ENCODE assay signal across 17 cellular contexts in genomic region chr12:89395712-89396111, GRCh38. TPM values are rescaled to one million over a fixed set of nuclear protein-coding genes. Genes with fewer than 3 reads are reported as not detected.
DNase-seq lines count a peak whose midpoint lies in the region; ATAC-seq and TF ChIP-seq lines count a peak whose summit lies in the region.
"Had no signal": no experiment of that assay in that cellular context is flagged by ENCODE, and none has a peak within 500 bp of the region (broad histone marks: within the 10 kb centered on the region; RNA-seq: fewer than 3 reads in every experiment).

No MANE protein-coding gene starts in this region.

- H3K36me3 Mint-ChIP-seq in activated naive CD4-positive, alpha-beta T cell treated with anti-CD3 and anti-CD28 coated beads, Interleukin-2, amount 50 U/mL, for 24 hours, result no peaks in the 10 kb centered on the region
- H3K36me3 Mint-ChIP-seq in activated naive CD4-positive, alpha-beta T cell treated with anti-CD3 and anti-CD28 coated beads, Interleukin-2, amount 50 U/mL, for 72 hours, result peaks cover 0 to 12% of the 10 kb centered on the region in 2 donors
- H3K36me3 Mint-ChIP-seq in H9 (ENCODE audit: insufficient read depth in 1 of 3, low read depth in 3 of 3), result peaks cover 0 to 3% (median 0%) of the 10 kb centered on the region in 3 experiments; a peak in 2 of 7 replicates
- peaks cover 2% of the 10 kb centered on the region for H3K36me3 Mint-ChIP-seq in endothelial cell (ENCODE audit: low read depth, unreplicated experiment)
- H3K36me3 Mint-ChIP-seq in stimulated activated effector memory CD8-positive, alpha-beta T cell treated with anti-CD3 and anti-CD28 coated beads, Interleukin-12 subunit alpha, Interleukin-12 subunit beta, amount 100 ng/mL, for 72 hours, result no peaks in the 10 kb centered on the region
- peaks cover 1% of the 10 kb centered on the region for H3K36me3 Mint-ChIP-seq in activated naive CD8-positive, alpha-beta T cell treated with anti-CD3 and anti-CD28 coated beads, Interleukin-2, amount 50 U/mL, for 24 hours (ENCODE audit: low read depth)

- H3K4me1 Mint-ChIP-seq in activated naive CD4-positive, alpha-beta T cell treated with anti-CD3 and anti-CD28 coated beads, Interleukin-2, amount 50 U/mL, for 24 hours, result peaks cover 26% of the 10 kb centered on the region
- H3K4me1 Mint-ChIP-seq in H9 (peaks cover 5 to 7% of the 10 kb centered on the region in 2 experiments), endothelial cell (ENCODE audit: unreplicated experiment) (peaks cover 15% of the 10 kb centered on the region)
- H3K4me1 Mint-ChIP-seq in stimulated activated effector memory CD8-positive, alpha-beta T cell treated with anti-CD3 and anti-CD28 coated beads, Interleukin-12 subunit alpha, Interleukin-12 subunit beta, amount 100 ng/mL, for 72 hours, result peaks cover 33% of the 10 kb centered on the region
- peaks cover 26% of the 10 kb centered on the region for H3K4me1 Mint-ChIP-seq in activated naive CD8-positive, alpha-beta T cell treated with anti-CD3 and anti-CD28 coated beads, Interleukin-2, amount 50 U/mL, for 24 hours

- no peak overlapping the region for H3K56ac ChIP-seq in H9 (ENCODE audit: insufficient read length, low read depth, low read length)

- H3K4me2 ChIP-seq in H9 (ENCODE audit: insufficient read depth, insufficient read length, low read length), result no peak overlapping the region
- H3K4me2 ChIP-seq: BLaER1 treated with 17β-estradiol and CSF1 and Interleukin-3, amounts not matched to agents 10 nM and 100 nM had no signal

- H3K14ac ChIP-seq in H9 (ENCODE audit: insufficient read depth, low read length), result no peak overlapping the region

- H2AK5ac ChIP-seq in H9 (ENCODE audit: insufficient read length, low read length), result no peak overlapping the region

- no peak for DNase-seq in activated naive CD4-positive, alpha-beta T cell treated with anti-CD3 and anti-CD28 coated beads, Interleukin-2, amount 50 U/mL, for 72 hours (ENCODE audit: low spot score in 2 of 2)
- DNase-seq in H9 (no peak), endothelial cell (ENCODE audit: low spot score) (no peak), KG1 (lab: John Stamatoyannopoulos, UW) (no peak), NCI-H1930 (lab: John Stamatoyannopoulos, UW) (no peak)
- DNase-seq in stimulated activated effector memory CD8-positive, alpha-beta T cell treated with anti-CD3 and anti-CD28 coated beads, Interleukin-12 subunit alpha, Interleukin-12 subunit beta, amount 100 ng/mL, for 72 hours (ENCODE audit: low spot score in 2 of 2), result no peak
- DNase-seq in activated naive CD8-positive, alpha-beta T cell treated with anti-CD3 and anti-CD28 coated beads, Interleukin-2, amount 50 U/mL, for 24 hours, result no peak
- DNase-seq: 8988T; ACHN; Calu3; CD4-positive, alpha-beta T cell; DMS 273 treated with DMSO at 0.1 percent for 48 hours; GOT3; HCEC 1CT had no signal

- no peak overlapping the region for H3K27ac ChIP-seq in H9 (ENCODE audit: insufficient read length, low read depth, low read length)
- H3K27ac ChIP-seq: BLaER1 treated with 17β-estradiol and CSF1 and Interleukin-3, amounts not matched to agents 10 nM and 100 nM had no signal

- H3K23me2 ChIP-seq in H9 (ENCODE audit: insufficient read length, low read depth, low read length, poor library complexity, severe bottlenecking), result no peaks in the 10 kb centered on the region

- no peaks in the 10 kb centered on the region for H3K9me3 Mint-ChIP-seq in activated naive CD4-positive, alpha-beta T cell treated with anti-CD3 and anti-CD28 coated beads, Interleukin-2, amount 50 U/mL, for 24 hours
- peaks cover 0 to 8% of the 10 kb centered on the region in 2 donors for H3K9me3 Mint-ChIP-seq in activated naive CD4-positive, alpha-beta T cell treated with anti-CD3 and anti-CD28 coated beads, Interleukin-2, amount 50 U/mL, for 72 hours
- H3K9me3 Mint-ChIP-seq in H9, result no peaks in the 10 kb centered on the region; a peak in 1 of 5 replicates
- H3K9me3 Mint-ChIP-seq in endothelial cell (ENCODE audit: unreplicated experiment), result no peaks in the 10 kb centered on the region
- H3K9me3 Mint-ChIP-seq in stimulated activated effector memory CD8-positive, alpha-beta T cell treated with anti-CD3 and anti-CD28 coated beads, Interleukin-12 subunit alpha, Interleukin-12 subunit beta, amount 100 ng/mL, for 72 hours, result no peaks in the 10 kb centered on the region
- no peaks in the 10 kb centered on the region for H3K9me3 Mint-ChIP-seq in activated naive CD8-positive, alpha-beta T cell treated with anti-CD3 and anti-CD28 coated beads, Interleukin-2, amount 50 U/mL, for 24 hours
- H3K9me3 Mint-ChIP-seq: CD4-positive, alpha-beta T cell; IgD-negative memory B cell had no signal

- no peaks in the 10 kb centered on the region for H3K79me2 ChIP-seq in H9 (ENCODE audit: insufficient read depth, low read length)

- H3K9me3 ChIP-seq in H9 (ENCODE audit: control insufficient read depth, low read depth, low read length), result no peaks in the 10 kb centered on the region
- H3K9me3 ChIP-seq: BLaER1 treated with 17β-estradiol and CSF1 and Interleukin-3, amounts not matched to agents 10 nM and 100 nM had no signal

- H4K91ac ChIP-seq in H9 (ENCODE audit: insufficient read length, low read depth, low read length), result no peak overlapping the region

- no peak overlapping the region for H3K9ac ChIP-seq in H9 (ENCODE audit: extremely low read depth, insufficient read length, low read length)
- H3K9ac ChIP-seq: BLaER1 treated with 17β-estradiol and CSF1 and Interleukin-3, amounts not matched to agents 10 nM and 100 nM had no signal

- H2BK120ac ChIP-seq in H9 (ENCODE audit: low read depth, low read length, poor library complexity, severe bottlenecking), result no peak overlapping the region

- no peak overlapping the region for H2AFZ ChIP-seq in H9 (ENCODE audit: low read length)

- H2BK5ac ChIP-seq in H9 (ENCODE audit: insufficient read length, low read length), result no peak overlapping the region

- no peak overlapping the region for H2BK15ac ChIP-seq in H9 (ENCODE audit: low read depth, low read length)

- no peak overlapping the region for H3K4me3 Mint-ChIP-seq in activated naive CD4-positive, alpha-beta T cell treated with anti-CD3 and anti-CD28 coated beads, Interleukin-2, amount 50 U/mL, for 24 hours
- no peak overlapping the region for H3K4me3 Mint-ChIP-seq in H9
- no peak overlapping the region for H3K4me3 Mint-ChIP-seq in endothelial cell (ENCODE audit: unreplicated experiment)
- no peak overlapping the region for H3K4me3 Mint-ChIP-seq in stimulated activated effector memory CD8-positive, alpha-beta T cell treated with anti-CD3 and anti-CD28 coated beads, Interleukin-12 subunit alpha, Interleukin-12 subunit beta, amount 100 ng/mL, for 72 hours
- no peak overlapping the region for H3K4me3 Mint-ChIP-seq in activated naive CD8-positive, alpha-beta T cell treated with anti-CD3 and anti-CD28 coated beads, Interleukin-2, amount 50 U/mL, for 24 hours
- H3K4me3 Mint-ChIP-seq: IgD-negative memory B cell had no signal

- no peak overlapping the region for H4K5ac ChIP-seq in H9 (ENCODE audit: insufficient read length, low read depth, low read length)

- WGBS in H9 (ENCODE audit: extremely low coverage, insufficient read length, low lambda C conversion rate), result no CpG with 5 or more reads among the region's 4 CpGs

- peak overlapping the region; percentile 51 for H3K27ac Mint-ChIP-seq in activated naive CD4-positive, alpha-beta T cell treated with anti-CD3 and anti-CD28 coated beads, Interleukin-2, amount 50 U/mL, for 24 hours
- H3K27ac Mint-ChIP-seq in activated naive CD4-positive, alpha-beta T cell treated with anti-CD3 and anti-CD28 coated beads, Interleukin-2, amount 50 U/mL, for 72 hours, result no peak overlapping the region
- peak overlapping the region in 1 of 3 experiments; percentile 24; a peak in 2 of 7 replicates for H3K27ac Mint-ChIP-seq in H9
- H3K27ac Mint-ChIP-seq in endothelial cell (ENCODE audit: unreplicated experiment), result peak overlapping the region; percentile 5
- H3K27ac Mint-ChIP-seq in stimulated activated effector memory CD8-positive, alpha-beta T cell treated with anti-CD3 and anti-CD28 coated beads, Interleukin-12 subunit alpha, Interleukin-12 subunit beta, amount 100 ng/mL, for 72 hours, result peak overlapping the region; percentile 17
- no peak overlapping the region for H3K27ac Mint-ChIP-seq in activated naive CD8-positive, alpha-beta T cell treated with anti-CD3 and anti-CD28 coated beads, Interleukin-2, amount 50 U/mL, for 24 hours

- H3K79me1 ChIP-seq in H9 (ENCODE audit: insufficient read depth, low read depth, low read length, poor library complexity, severe bottlenecking), result no peaks in the 10 kb centered on the region

- no peak overlapping the region for H3T11ph ChIP-seq in H9 (ENCODE audit: low read length)

- no peak overlapping the region for H3K23ac ChIP-seq in H9 (ENCODE audit: insufficient read length, low read depth, low read length)

- H3K4me1 ChIP-seq in H9 (ENCODE audit: insufficient read depth, low read length), result no peaks in the 10 kb centered on the region

- H2BK20ac ChIP-seq in H9 (ENCODE audit: low read depth, low read length, poor library complexity, severe bottlenecking), result no peak overlapping the region

- H3K18ac ChIP-seq in H9 (ENCODE audit: insufficient read length, low read depth, low read length), result no peak overlapping the region

- no peak overlapping the region for H4K8ac ChIP-seq in H9 (replicated peaks; ENCODE audit: insufficient read length, low read depth, low read length)

- no peak overlapping the region for H2BK12ac ChIP-seq in H9 (ENCODE audit: insufficient read length, low read depth, low read length)

- H3K4ac ChIP-seq in H9 (ENCODE audit: low read depth, low read length), result no peak overlapping the region

- H3K27me3 Mint-ChIP-seq in activated naive CD4-positive, alpha-beta T cell treated with anti-CD3 and anti-CD28 coated beads, Interleukin-2, amount 50 U/mL, for 24 hours, result no peaks in the 10 kb centered on the region
- no peaks in the 10 kb centered on the region; the same call in 1 of the 2 replicates for H3K27me3 Mint-ChIP-seq in H9 (ENCODE audit: low read depth)
- no peaks in the 10 kb centered on the region for H3K27me3 Mint-ChIP-seq in endothelial cell (ENCODE audit: unreplicated experiment)
- no peaks in the 10 kb centered on the region for H3K27me3 Mint-ChIP-seq in activated naive CD8-positive, alpha-beta T cell treated with anti-CD3 and anti-CD28 coated beads, Interleukin-2, amount 50 U/mL, for 24 hours
- H3K27me3 Mint-ChIP-seq: CD4-positive, alpha-beta T cell; IgD-negative memory B cell had no signal

- 0 out of 3 replicates have a peak, but pooled peaks have one; percentile 17 for TF ChIP-seq CTCF in H9 (conservative IDR thresholded peaks at IDR 0.05)
- no peak for TF ChIP-seq CTCF in endothelial cell (IDR thresholded peaks at IDR 0.05; ENCODE audit: unreplicated experiment)

- ATAC-seq in activated naive CD4-positive, alpha-beta T cell treated with anti-CD3 and anti-CD28 coated beads, Interleukin-2, amount 50 U/mL, for 72 hours, result no peak
- no peak for ATAC-seq in stimulated activated effector memory CD8-positive, alpha-beta T cell treated with anti-CD3 and anti-CD28 coated beads, Interleukin-12 subunit alpha, Interleukin-12 subunit beta, amount 100 ng/mL, for 72 hours
- no peak for ATAC-seq in activated naive CD8-positive, alpha-beta T cell treated with anti-CD3 and anti-CD28 coated beads, Interleukin-2, amount 50 U/mL, for 24 hours

- H4K20me1 ChIP-seq in H9 (ENCODE audit: control insufficient read depth, insufficient read depth, insufficient read length), result no peaks in the 10 kb centered on the region
- H4K20me1 ChIP-seq: BLaER1 treated with 17β-estradiol and CSF1 and Interleukin-3, amounts not matched to agents 10 nM and 100 nM had no signal

- no peaks in the 10 kb centered on the region for H3K27me3 ChIP-seq in H9 (ENCODE audit: insufficient read depth, low read length)
- H3K27me3 ChIP-seq: BLaER1 treated with 17β-estradiol and CSF1 and Interleukin-3, amounts not matched to agents 10 nM and 100 nM had no signal

RNA-seq across cellular contexts. Expression of gene DUSP6, which starts 43.4 kb away (rescaled TPM):
- 10 to 100 TPM; 25.3 to 39.1 TPM for total RNA-seq in activated naive CD4-positive, alpha-beta T cell treated with anti-CD3 and anti-CD28 coated beads, Interleukin-2, amount 50 U/mL, for 72 hours
- total RNA-seq in H9 (2021) (35.3 and 39.5 TPM in 2 replicates), endothelial cell (ENCODE audit: unreplicated experiment) (232 TPM)

Comparison
In these comparisons a context has a peak if more than half of its experiments do, and no peak if none do; other contexts are left out.
1. H3K27ac Mint-ChIP-seq: peak in activated naive CD4-positive, alpha-beta T cell treated with anti-CD3 and anti-CD28 coated beads, Interleukin-2, amount 50 U/mL, for 24 hours (single experiment), endothelial cell (single experiment) and stimulated activated effector memory CD8-positive, alpha-beta T cell treated with anti-CD3 and anti-CD28 coated beads, Interleukin-12 subunit alpha, Interleukin-12 subunit beta, amount 100 ng/mL, for 72 hours (single experiment); none in activated naive CD4-positive, alpha-beta T cell treated with anti-CD3 and anti-CD28 coated beads, Interleukin-2, amount 50 U/mL, for 72 hours (0 of 2) and activated naive CD8-positive, alpha-beta T cell treated with anti-CD3 and anti-CD28 coated beads, Interleukin-2, amount 50 U/mL, for 24 hours (single experiment).